Comparison of ENCODE assay signal across 20 cellular contexts in the genomic region with DNA sequence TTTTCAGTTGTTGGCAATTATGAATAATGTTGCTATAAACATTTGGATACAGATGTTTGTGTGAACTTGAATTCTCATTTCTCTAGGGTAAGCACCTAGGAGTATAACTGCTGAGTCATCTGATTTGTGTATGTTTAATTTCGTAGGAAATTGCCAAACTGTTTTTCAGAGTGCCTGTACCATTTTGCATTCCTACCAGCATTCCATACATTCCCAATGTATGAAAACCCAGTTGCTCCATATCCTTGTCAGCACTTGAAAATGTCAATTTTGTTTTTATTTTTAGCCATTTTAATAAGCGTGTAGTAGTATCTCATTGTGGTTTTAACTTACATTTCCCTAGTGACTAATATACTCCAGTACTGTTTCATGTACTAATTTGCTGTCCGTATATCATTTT.
A peak's percentile ranks its signal among the peaks of the same experiment; 100 is the strongest.
DNase-seq lines count a peak whose midpoint lies in the region; ATAC-seq, FAIRE-seq and TF ChIP-seq lines count a peak whose summit lies in the region.
"Had no signal": no experiment of that assay in that cellular context is flagged by ENCODE, and none has a peak within 500 bp of the region (broad histone marks: within the 10 kb centered on the region; RNA-seq: fewer than 3 reads in every experiment).

No MANE protein-coding gene starts in this region.

- no peak overlapping the region for H3K27ac Mint-ChIP-seq in activated CD8-positive, alpha-beta memory T cell treated with anti-CD3 and anti-CD28 coated beads, Interleukin-2, amount 10 ng/mL, durations not matched to agents 7 days and 5 days
- H3K27ac Mint-ChIP-seq: activated CD8-positive, alpha-beta T cell treated with anti-CD3 and anti-CD28 coated beads for 36 hours; immature natural killer cell; natural killer cell treated with Interleukin-12 subunit alpha and Interleukin-12 subunit beta and Interleukin-15 and Interleukin-18, amount 100 ng/mL, for 72 hours had no signal

- H3K36me3 Mint-ChIP-seq in activated CD8-positive, alpha-beta memory T cell treated with anti-CD3 and anti-CD28 coated beads, Interleukin-2, amount 10 ng/mL, durations not matched to agents 7 days and 5 days, result no peaks in the 10 kb centered on the region
- H3K36me3 Mint-ChIP-seq: immature natural killer cell; natural killer cell treated with Interleukin-12 subunit alpha and Interleukin-12 subunit beta and Interleukin-15 and Interleukin-18, amount 100 ng/mL, for 72 hours had no signal

- CTCF ChIA-PET in A673 (lab: Charles Lee), result no interaction called here
- CTCF ChIA-PET in HEK293 (lab: Yijun Ruan, JAX), result no interaction called here
- CTCF ChIA-PET in activated CD8-positive, alpha-beta memory T cell treated with anti-CD3 and anti-CD28 coated beads, Interleukin-2, amount 10 ng/mL, durations not matched to agents 7 days and 5 days (lab: Charles Lee), result no interaction called here

- TF ChIP-seq CTCF in A673 (conservative IDR thresholded peaks at IDR 0.05; ENCODE audit: low read depth, low read length), result no peak
- no peak for TF ChIP-seq CTCF in HEK293 (tag by site-specific recombination; IDR thresholded peaks at IDR 0.05)
- no peak for TF ChIP-seq CTCF in fibroblast of lung (conservative IDR thresholded peaks at IDR 0.05 in 1 of 2, IDR thresholded peaks at IDR 0.05 in 1 of 2; ENCODE audit: low read depth in 1 of 2, low read length in 2 of 2)
- TF ChIP-seq CTCF in D721Med (IDR thresholded peaks at IDR 0.05; ENCODE audit: insufficient read depth, missing control alignments), result no peak

- peaks cover 53% of the 10 kb centered on the region for H3K27me3 Mint-ChIP-seq in activated CD8-positive, alpha-beta memory T cell treated with anti-CD3 and anti-CD28 coated beads, Interleukin-2, amount 10 ng/mL, durations not matched to agents 7 days and 5 days

- no peak overlapping the region for H3K4me3 Mint-ChIP-seq in activated CD8-positive, alpha-beta memory T cell treated with anti-CD3 and anti-CD28 coated beads, Interleukin-2, amount 10 ng/mL, durations not matched to agents 7 days and 5 days
- H3K4me3 Mint-ChIP-seq: activated CD8-positive, alpha-beta T cell treated with anti-CD3 and anti-CD28 coated beads for 36 hours; immature natural killer cell; natural killer cell treated with Interleukin-12 subunit alpha and Interleukin-12 subunit beta and Interleukin-15 and Interleukin-18, amount 100 ng/mL, for 72 hours had no signal

- DNase-seq in A673 (ENCODE audit: low spot score) (peak; percentile 6), SJSA1 (ENCODE audit: low read depth in 1 of 2, low spot score in 2 of 2) (peak in 1 of 2 experiments; percentile 36), fibroblast of lung (ENCODE audit: low read depth in 2 of 2) (peak; percentile 58 to 80), D721Med (ENCODE audit: insufficient read length, low spot score) (no peak), middle frontal gyrus (ENCODE audit: extremely low spot score, low spot score) (no peak)
- DNase-seq in stimulated activated naive CD4-positive, alpha-beta T cell treated with Interleukin-2 at 50 U/mL for 16 hours (lab: John Stamatoyannopoulos, UW), result no peak
- no peak for DNase-seq in activated CD8-positive, alpha-beta memory T cell treated with anti-CD3 and anti-CD28 coated beads, Interleukin-2, amount 10 ng/mL, durations not matched to agents 7 days and 5 days
- DNase-seq: activated CD8-positive, alpha-beta T cell treated with anti-CD3 and anti-CD28 coated beads for 36 hours; COR-L47; GDM1; immature natural killer cell; KBM-7; NCI-H1092; NCI-H82; RPMI8226; stimulated activated naive CD8-positive, alpha-beta T cell treated with anti-CD3 and anti-CD28 coated beads, Interleukin-15, Interleukin-2, amounts not matched to agents 100 U/mL and 50 U/mL, for 24 hours had no signal

- H4K20me1 ChIP-seq in fibroblast of lung (ENCODE audit: control insufficient read depth, extremely low read depth, insufficient read depth, low read length), result no peaks in the 10 kb centered on the region

- no peak overlapping the region for H3K9ac ChIP-seq in fibroblast of lung (ENCODE audit: insufficient read depth, low read length)

- BruUV-seq in A673 (replicated peaks; lab: Mats Ljungman, UMichigan), result no TSS peak

- intact Hi-C loops in A673 (cut with micrococcal nuclease; ENCODE audit: unreplicated experiment), result no loop called here

- H3K27me3 ChIP-seq in A673 (replicated peaks; ENCODE audit: insufficient read depth, low read depth, low read length, poor library complexity) (no peaks in the 10 kb centered on the region), SJSA1 (replicated peaks) (no peaks in the 10 kb centered on the region), fibroblast of lung (ENCODE audit: control insufficient read depth, insufficient read depth, low read length) (no peaks in the 10 kb centered on the region)

- no peaks in the 10 kb centered on the region for H3K4me1 ChIP-seq in A673 (ENCODE audit: insufficient read depth, low read length, poor library complexity, severe bottlenecking)
- H3K4me1 ChIP-seq in HEK293 (ENCODE audit: control insufficient read depth, insufficient read depth, low read length), result no peaks in the 10 kb centered on the region
- H3K4me1 ChIP-seq in SJSA1 (replicated peaks), result peaks cover 16% of the 10 kb centered on the region
- H3K4me1 ChIP-seq in fibroblast of lung (ENCODE audit: control insufficient read depth, extremely low read depth, insufficient read depth, low read length), result peaks cover 4% of the 10 kb centered on the region

- H3K27ac ChIP-seq in A673 (ENCODE audit: low read depth, low read length, poor library complexity, severe bottlenecking) (no peak overlapping the region), HEK293 (ENCODE audit: extremely low read depth, low read depth, low read length) (no peak overlapping the region), SJSA1 (peak overlapping the region; percentile 18; the same call in 1 of the 2 replicates), fibroblast of lung (ENCODE audit: insufficient read depth, low read length) (no peak overlapping the region)
- H3K27ac ChIP-seq: VCaP had no signal

- H3K9me3 Mint-ChIP-seq in activated CD8-positive, alpha-beta memory T cell treated with anti-CD3 and anti-CD28 coated beads, Interleukin-2, amount 10 ng/mL, durations not matched to agents 7 days and 5 days (ENCODE audit: low read depth), result no peaks in the 10 kb centered on the region
- H3K9me3 Mint-ChIP-seq: activated CD8-positive, alpha-beta T cell treated with anti-CD3 and anti-CD28 coated beads for 36 hours; immature natural killer cell; natural killer cell treated with Interleukin-12 subunit alpha and Interleukin-12 subunit beta and Interleukin-15 and Interleukin-18, amount 100 ng/mL, for 72 hours had no signal

- no peak overlapping the region for H3K4me2 ChIP-seq in fibroblast of lung (ENCODE audit: extremely low read depth, insufficient read depth, low read length)

- H3K9me3 ChIP-seq in A673 (ENCODE audit: low read depth, low read length, poor library complexity, severe bottlenecking), result no peaks in the 10 kb centered on the region
- H3K9me3 ChIP-seq in HEK293 (ENCODE audit: control insufficient read depth, insufficient read depth, low read depth, low read length), result no peaks in the 10 kb centered on the region
- no peaks in the 10 kb centered on the region for H3K9me3 ChIP-seq in SJSA1 (replicated peaks)
- no peaks in the 10 kb centered on the region for H3K9me3 ChIP-seq in fibroblast of lung (ENCODE audit: control insufficient read depth, insufficient read depth, low read depth, low read length)

- ATAC-seq in activated CD8-positive, alpha-beta memory T cell treated with anti-CD3 and anti-CD28 coated beads, Interleukin-2, amount 10 ng/mL, durations not matched to agents 7 days and 5 days, result no peak
- ATAC-seq: activated CD8-positive, alpha-beta T cell treated with anti-CD3 and anti-CD28 coated beads for 36 hours; natural killer cell treated with Interleukin-12 subunit alpha and Interleukin-12 subunit beta and Interleukin-15 and Interleukin-18, amount 100 ng/mL, for 72 hours; stimulated activated naive CD8-positive, alpha-beta T cell treated with anti-CD3 and anti-CD28 coated beads, Interleukin-15, Interleukin-2, amounts not matched to agents 100 U/mL and 50 U/mL, for 24 hours had no signal

- POLR2A ChIA-PET in A673 (lab: Charles Lee; ENCODE audit: low non-redundant PET), result no interaction called here
- POLR2A ChIA-PET in HEK293 (lab: Yijun Ruan, JAX), result no interaction called here

- H2AFZ ChIP-seq in fibroblast of lung (ENCODE audit: low read length), result no peak overlapping the region

- no peaks in the 10 kb centered on the region for H3K4me1 Mint-ChIP-seq in activated CD8-positive, alpha-beta memory T cell treated with anti-CD3 and anti-CD28 coated beads, Interleukin-2, amount 10 ng/mL, durations not matched to agents 7 days and 5 days
- H3K4me1 Mint-ChIP-seq: immature natural killer cell had no signal

- H3K4me3 ChIP-seq in A673 (ENCODE audit: low read depth, low read length, poor library complexity, severe bottlenecking) (no peak overlapping the region), HEK293 (ENCODE audit: low read depth, low read length) (no peak overlapping the region), SJSA1 (no peak overlapping the region), fibroblast of lung (replicated peaks in 1 of 4; ENCODE audit: control extremely low read depth in 1 of 4, insufficient read depth in 1 of 4, low read depth in 3 of 4, low read length in 4 of 4) (no peak overlapping the region)

- H3K79me2 ChIP-seq in fibroblast of lung (ENCODE audit: control insufficient read depth, insufficient read depth, low read length), result no peaks in the 10 kb centered on the region

- FAIRE-seq in D721Med (lab: Jason Lieb, UNC), result no peak
- FAIRE-seq: urothelium cell line had no signal

- H3K36me3 ChIP-seq in A673 (ENCODE audit: insufficient read depth, low read length, poor library complexity, severe bottlenecking) (no peaks in the 10 kb centered on the region), HEK293 (ENCODE audit: control insufficient read depth in 2 of 2, insufficient read depth in 1 of 2, low read length in 2 of 2) (no peaks in the 10 kb centered on the region), SJSA1 (no peaks in the 10 kb centered on the region), fibroblast of lung (ENCODE audit: control insufficient read depth, insufficient read depth, low read length) (no peaks in the 10 kb centered on the region)

TF ChIP-seq in HEK293, 187 proteins besides CTCF, POLR2A, EP300 and RAD21:
- TF ChIP-seq ZNF664 (tag by site-specific recombination; IDR thresholded peaks at IDR 0.05) (peak; percentile 80), ZNF248 (tag by site-specific recombination; IDR thresholded peaks at IDR 0.05) (no peak), ZNF629 (tag by site-specific recombination; IDR thresholded peaks at IDR 0.05) (no peak)

Comparison
In these comparisons a context has a peak if more than half of its experiments do, and no peak if none do; other contexts are left out.
1. DNase-seq: peak in A673 (single experiment) and fibroblast of lung (2 of 2); none in D721Med (single experiment), stimulated activated naive CD4-positive, alpha-beta T cell treated with Interleukin-2 at 50 U/mL for 16 hours (single experiment), middle frontal gyrus (single experiment) and activated CD8-positive, alpha-beta memory T cell treated with anti-CD3 and anti-CD28 coated beads, Interleukin-2, amount 10 ng/mL, durations not matched to agents 7 days and 5 days (single experiment).